ENCODE assay signal across 8 cellular contexts in genomic region chr6:108896111-108896661, GRCh38. TPM values are rescaled to one million over a fixed set of nuclear protein-coding genes. Genes with fewer than 3 reads are reported as not detected.
DNase-seq lines count a peak whose midpoint lies in the region; ATAC-seq, FAIRE-seq and TF ChIP-seq lines count a peak whose summit lies in the region.

No MANE protein-coding gene starts in this region.

- no peaks in the 10 kb centered on the region for H3K9me2 ChIP-seq in PC-3 (replicated peaks; ENCODE audit: low read length)

- H3K9ac ChIP-seq in PC-3 (ENCODE audit: low read length) (no peak overlapping the region), endothelial cell of umbilical vein (replicated peaks; ENCODE audit: extremely low read depth, insufficient read depth, low read length) (peak overlapping the region; percentile 59)

- no peaks in the 10 kb centered on the region for H3K27me3 ChIP-seq in PC-3 (ENCODE audit: low read length)
- H3K27me3 ChIP-seq in endothelial cell of umbilical vein (ENCODE audit: control insufficient read depth in 2 of 2, insufficient read depth in 2 of 2, low read length in 2 of 2), result no peaks in the 10 kb centered on the region

- H3K79me2 ChIP-seq in PC-3 (ENCODE audit: low read length), result no peaks in the 10 kb centered on the region
- H3K79me2 ChIP-seq in endothelial cell of umbilical vein (ENCODE audit: control insufficient read depth, insufficient read depth, low read length), result no peaks in the 10 kb centered on the region

- DNase-seq in PC-3 (peak; percentile 38), endothelial cell of umbilical vein (ENCODE audit: low read depth, low spot score) (peak; percentile 81), retinal pigment epithelial cell (ENCODE audit: low read depth) (peak; percentile 71), NCI-H748 (lab: John Stamatoyannopoulos, UW; ENCODE audit: unreplicated experiment) (no peak), NCI-H1930 (lab: John Stamatoyannopoulos, UW) (no peak), inferior parietal cortex (ENCODE audit: extremely low spot score) (no peak)

- POLR2A ChIA-PET in PC-3 (lab: Charles Lee; ENCODE audit: unreplicated experiment) (no interaction called here), endothelial cell of umbilical vein (lab: Charles Lee) (no interaction called here)

- no peak for TF ChIP-seq POLR2A in endothelial cell of umbilical vein (IDR thresholded peaks at IDR 0.05; ENCODE audit: low read depth, low read length)

- peaks cover 12% of the 10 kb centered on the region for H3K4me1 ChIP-seq in PC-3 (ENCODE audit: insufficient read depth, low read length)
- H3K4me1 ChIP-seq in endothelial cell of umbilical vein (ENCODE audit: control insufficient read depth, extremely low read depth, insufficient read depth, low read length), result peaks cover 22% of the 10 kb centered on the region

- intact Hi-C loops in PC-3 (cut with micrococcal nuclease), result no loop called here
- intact Hi-C loops in endothelial cell of umbilical vein (cut with micrococcal nuclease), result loop anchor here (5.0 kb wide), 2 partner anchors 111 to 159 kb away; no protein-coding TSS in a partner anchor

- dilution Hi-C loops in endothelial cell of umbilical vein (cut with MboI; ENCODE audit: extremely low pct_ligation_motif_present, low sequenced_read_pairs), result no loop called here

- H3K36me3 ChIP-seq in PC-3 (ENCODE audit: low read depth, low read length) (no peaks in the 10 kb centered on the region), endothelial cell of umbilical vein (ENCODE audit: control insufficient read depth in 2 of 2, extremely low read depth in 1 of 2, insufficient read depth in 2 of 2, low read length in 2 of 2) (no peaks in the 10 kb centered on the region)

- H3K4me3 ChIP-seq in PC-3 (ENCODE audit: low read length) (no peak overlapping the region), endothelial cell of umbilical vein (replicated peaks in 1 of 3; ENCODE audit: insufficient read depth in 1 of 3, low read depth in 1 of 3, low read length in 3 of 3) (no peak overlapping the region), retinal pigment epithelial cell (ENCODE audit: low read length) (no peak overlapping the region)

- no peaks in the 10 kb centered on the region for H4K20me1 ChIP-seq in PC-3 (ENCODE audit: low read length)
- H4K20me1 ChIP-seq in endothelial cell of umbilical vein (replicated peaks; ENCODE audit: control insufficient read depth, extremely low read depth, insufficient read depth, low read length), result no peaks in the 10 kb centered on the region

- TF ChIP-seq CTCF in PC-3 (conservative IDR thresholded peaks at IDR 0.05; ENCODE audit: low read depth, low read length), result no peak
- no peak for TF ChIP-seq CTCF in endothelial cell of umbilical vein (IDR thresholded peaks at IDR 0.05; ENCODE audit: extremely low read depth in 1 of 2, insufficient read depth in 1 of 2, low read depth in 1 of 2, low read length in 2 of 2)
- no peak for TF ChIP-seq CTCF in retinal pigment epithelial cell (conservative IDR thresholded peaks at IDR 0.05; ENCODE audit: low read depth, low read length)

- H3F3A ChIP-seq in PC-3 (ENCODE audit: low read length, unreplicated experiment), result no peaks in the 10 kb centered on the region

- no peak overlapping the region for H3K4me2 ChIP-seq in PC-3 (ENCODE audit: low read length)
- H3K4me2 ChIP-seq in endothelial cell of umbilical vein (ENCODE audit: insufficient read depth, low read length), result peak overlapping the region; percentile 72

- no peak overlapping the region for H3K27ac ChIP-seq in PC-3 (ENCODE audit: low read length)
- peak overlapping the region; percentile 96 for H3K27ac ChIP-seq in endothelial cell of umbilical vein (ENCODE audit: insufficient read depth, low read depth, low read length)

- ATAC-seq in GM21423 (IDR thresholded peaks at IDR 0.05; ENCODE audit: unreplicated experiment) (peak; percentile 59), PC-3 (peak; percentile 31; the same call in 1 of the 2 replicates), HG02973 (IDR thresholded peaks at IDR 0.05; ENCODE audit: unreplicated experiment) (no peak)

- no peaks in the 10 kb centered on the region for H3K9me1 ChIP-seq in endothelial cell of umbilical vein (replicated peaks; ENCODE audit: control insufficient read depth, extremely low read depth, insufficient read depth, low read length)

- BruUV-seq in PC-3 (replicated peaks; lab: Mats Ljungman, UMichigan), result no TSS peak
- BruUV-seq in endothelial cell of umbilical vein (replicated peaks; lab: Mats Ljungman, UMichigan), result no TSS peak

- peak; percentile 77 for FAIRE-seq in endothelial cell of umbilical vein (lab: Jason Lieb, UNC)

- H2AFZ ChIP-seq in PC-3 (ENCODE audit: low read length) (peak overlapping the region; percentile 19; the same call in 1 of the 2 replicates), endothelial cell of umbilical vein (ENCODE audit: low read depth, low read length) (peak overlapping the region; percentile 69)

- CTCF ChIA-PET in PC-3 (lab: Charles Lee) (no interaction called here), endothelial cell of umbilical vein (lab: Charles Lee) (interaction anchor here (0.7 to 2.0 kb wide), 5 partner anchors 9 to 354 kb away, joined by 3 to 5 read pairs (median 4); no protein-coding TSS in a partner anchor)

- H3K9me3 ChIP-seq in PC-3 (ENCODE audit: low read length) (no peaks in the 10 kb centered on the region), endothelial cell of umbilical vein (replicated peaks; ENCODE audit: control insufficient read depth, insufficient read depth, low read length) (no peaks in the 10 kb centered on the region)

TF ChIP-seq in endothelial cell of umbilical vein, 7 proteins besides CTCF, POLR2A, EP300 and RAD21:
- TF ChIP-seq JUN (IDR thresholded peaks at IDR 0.05; ENCODE audit: borderline replicate concordance, insufficient read depth, insufficient read length, low read depth) (peak; percentile 51), MYC (IDR thresholded peaks at IDR 0.05; ENCODE audit: low read depth, low read length) (no peak), EZH2 (IDR thresholded peaks at IDR 0.05; ENCODE audit: borderline replicate concordance, low read depth, low read length, severe bottlenecking) (no peak), FOS (IDR thresholded peaks at IDR 0.05; ENCODE audit: borderline replicate concordance, insufficient read depth, low read length) (peak; percentile 65), GATA2 (IDR thresholded peaks at IDR 0.05; ENCODE audit: insufficient read depth, insufficient read length, low read depth, low read length) (peak; percentile 12), POLR2AphosphoS5 (IDR thresholded peaks at IDR 0.05; ENCODE audit: insufficient read depth, low read depth, low read length) (peak; percentile 28)

RNA-seq across cellular contexts. Expression of gene ARMC2, which starts 48.0 kb away (rescaled TPM):
- total RNA-seq in PC-3 (2014; rRNA removed), result 0.29 and 1.1 TPM in 2 replicates
- 3.7 and 3.9 TPM in 2 replicates for total RNA-seq in endothelial cell of umbilical vein
- 1.6 and 1.7 TPM in 2 replicates for polyA plus RNA-seq in endothelial cell of umbilical vein
- 3.0 and 3.1 TPM in 2 replicates for polyA plus RNA-seq in endothelial cell of umbilical vein (2011; cell fraction: cytosol; rRNA removed)
- polyA plus RNA-seq in endothelial cell of umbilical vein (2011; cell fraction: nucleus; rRNA removed), result 3.6 and 3.7 TPM in 2 replicates
- polyA plus RNA-seq in endothelial cell of umbilical vein (2012), result 3.5 TPM in 2 replicates
- 3.3 and 3.4 TPM in 2 replicates for polyA minus RNA-seq in endothelial cell of umbilical vein
- 1.8 TPM for polyA minus RNA-seq in endothelial cell of umbilical vein (2011; cell fraction: cytosol; rRNA and poly(A)+ RNA removed)
- 2.4 and 4.6 TPM in 2 replicates for polyA minus RNA-seq in endothelial cell of umbilical vein (2011; cell fraction: nucleus; rRNA and poly(A)+ RNA removed)

Comparison
In these comparisons a context has a peak if more than half of its experiments do, and no peak if none do; other contexts are left out.
1. DNase-seq: peak in PC-3 (single experiment), endothelial cell of umbilical vein (single experiment) and retinal pigment epithelial cell (single experiment); none in NCI-H748 (single experiment), NCI-H1930 (0 of 2) and inferior parietal cortex (single experiment).